ENCODE assay signal across 1 cellular context in the genomic region with DNA sequence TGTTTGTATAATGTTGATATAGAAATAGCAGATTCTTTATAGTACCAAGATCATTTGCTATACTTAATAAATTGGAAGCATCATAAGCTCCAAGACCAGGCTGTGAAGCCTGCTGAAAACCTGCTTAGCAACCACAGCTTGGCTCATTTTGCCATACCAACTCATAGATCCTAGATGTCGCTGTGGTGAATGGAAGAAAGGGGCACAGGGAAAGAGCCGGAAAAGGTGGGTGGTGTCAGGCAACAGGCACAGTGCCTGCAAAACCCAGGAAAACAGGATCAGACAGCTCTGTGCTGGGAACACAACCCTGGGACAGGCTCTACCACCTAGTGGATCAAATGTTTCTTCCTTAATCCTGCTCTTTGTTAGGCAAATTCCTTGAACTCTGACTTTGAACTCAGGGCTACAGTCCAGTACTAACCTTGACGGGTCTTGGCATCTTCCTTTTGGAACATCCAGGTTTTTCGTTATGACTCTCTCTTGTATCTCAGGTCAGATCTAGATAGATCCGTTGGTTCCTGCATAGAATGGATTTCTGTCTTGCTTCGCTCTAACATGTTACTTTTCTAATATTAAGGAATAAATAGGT.
TF ChIP-seq lines count a peak whose summit lies in the region.

No MANE protein-coding gene starts in this region.

TF ChIP-seq in H1, 55 proteins besides CTCF, POLR2A, EP300 and RAD21 (continued from another document):
- 0 out of 2 replicates have a peak, but pooled peaks have one; percentile 56 for TF ChIP-seq EGR1 (IDR thresholded peaks at IDR 0.05; ENCODE audit: borderline replicate concordance, low read depth, low read length)
- no peak for TF ChIP-seq CHD1 (IDR thresholded peaks at IDR 0.05; ENCODE audit: low read depth, low read length)
- 0 out of 2 replicates have a peak, but pooled peaks have one; percentile 46 for TF ChIP-seq POU5F1 (IDR thresholded peaks at IDR 0.05; ENCODE audit: low read depth, low read length)
